10 cellular contexts compared by ENCODE assay signal in genomic region chr18:58544616-58545337, GRCh38.
DNase-seq lines count a peak whose midpoint lies in the region; ATAC-seq lines count a peak whose summit lies in the region.
"Had no signal": no experiment of that assay in that cellular context is flagged by ENCODE, and none has a peak within 500 bp of the region (broad histone marks: within the 10 kb centered on the region; RNA-seq: fewer than 3 reads in every experiment).

No MANE protein-coding gene starts in this region.

- H3K4ac ChIP-seq in mesendoderm (ENCODE audit: low read depth, low read length) = no peak overlapping the region

- peak; percentile 79 for DNase-seq in activated CD4-positive, alpha-beta memory T cell treated with anti-CD3 and anti-CD28 coated beads for 36 hours
- no peak for DNase-seq in activated CD4-positive, alpha-beta memory T cell treated with anti-CD3 and anti-CD28 coated beads, Interleukin-2, amount 10 ng/mL, durations not matched to agents 7 days and 5 days
- no peak for DNase-seq in mesendoderm
- DNase-seq: Karpas-422, T1000 had no signal

- H3K56ac ChIP-seq in mesendoderm (ENCODE audit: low read length) = no peak overlapping the region

- no peak overlapping the region for H4K5ac ChIP-seq in mesendoderm (ENCODE audit: low read length)

- H3K27me3 ChIP-seq in mesendoderm (ENCODE audit: insufficient read depth, low read length, poor library complexity) = no peaks in the 10 kb centered on the region

- peaks cover 91% of the 10 kb centered on the region for H3K4me1 Mint-ChIP-seq in activated CD4-positive, alpha-beta memory T cell treated with anti-CD3 and anti-CD28 coated beads for 36 hours (ENCODE audit: low read depth)
- peaks cover 65% of the 10 kb centered on the region for H3K4me1 Mint-ChIP-seq in activated CD4-positive, alpha-beta memory T cell treated with anti-CD3 and anti-CD28 coated beads, Interleukin-2, amount 10 ng/mL, durations not matched to agents 7 days and 5 days

- no peak overlapping the region for H3K9ac ChIP-seq in mesendoderm (ENCODE audit: low read length)

- no peak overlapping the region for H3K18ac ChIP-seq in mesendoderm (ENCODE audit: low read length)

- no peak overlapping the region for H3K4me3 ChIP-seq in mesendoderm (ENCODE audit: low read length)

- no CpG with 5 or more reads among the region's 5 CpGs for WGBS in mesendoderm (ENCODE audit: extremely low coverage, insufficient coverage, low lambda C conversion rate)

- no peaks in the 10 kb centered on the region for H3K36me3 ChIP-seq in mesendoderm (ENCODE audit: control insufficient read depth, insufficient read depth, low read length)

- no peak overlapping the region for H3K27ac ChIP-seq in mesendoderm (ENCODE audit: low read depth, low read length)

- no peaks in the 10 kb centered on the region for H3K79me1 ChIP-seq in mesendoderm (ENCODE audit: low read length)

- intact Hi-C loops in activated CD4-positive, alpha-beta memory T cell treated with anti-CD3 and anti-CD28 coated beads for 36 hours (cut with micrococcal nuclease) = loop anchor here (1.0 to 5.0 kb wide), 4 partner anchors 9 to 1358 kb away; no protein-coding TSS in a partner anchor

- no peak overlapping the region for H2BK120ac ChIP-seq in mesendoderm (ENCODE audit: low read depth, low read length)

- no peak overlapping the region for H3K23ac ChIP-seq in mesendoderm (ENCODE audit: low read length)

- POLR2A ChIA-PET in activated CD4-positive, alpha-beta memory T cell treated with anti-CD3 and anti-CD28 coated beads for 36 hours (lab: Charles Lee) = interaction anchor here (0.6 to 6.6 kb wide), 11 partner anchors 18 to 127 kb away, joined by 3 to 34 read pairs (median 3); partner anchors contain the start of gene MALT1
- POLR2A ChIA-PET in activated CD4-positive, alpha-beta memory T cell treated with anti-CD3 and anti-CD28 coated beads, Interleukin-2, amount 10 ng/mL, durations not matched to agents 7 days and 5 days (lab: Charles Lee) = no interaction called here

- CTCF ChIA-PET in activated CD4-positive, alpha-beta memory T cell treated with anti-CD3 and anti-CD28 coated beads for 36 hours (lab: Charles Lee) = interaction anchor here (0.9 to 2.8 kb wide), 7 partner anchors 14 to 220 kb away, joined by 3 to 14 read pairs (median 3); partner anchors contain the start of gene MALT1
- CTCF ChIA-PET in activated CD4-positive, alpha-beta memory T cell treated with anti-CD3 and anti-CD28 coated beads, Interleukin-2, amount 10 ng/mL, durations not matched to agents 7 days and 5 days (lab: Charles Lee) = interaction anchor here (0.9 to 6.3 kb wide), 4 partner anchors 15 to 219 kb away, joined by 4 to 32 read pairs (median 10); no protein-coding TSS in a partner anchor

- peak overlapping the region; percentile 79 for H3K27ac Mint-ChIP-seq in activated CD4-positive, alpha-beta memory T cell treated with anti-CD3 and anti-CD28 coated beads for 36 hours
- no peak overlapping the region for H3K27ac Mint-ChIP-seq in activated CD4-positive, alpha-beta memory T cell treated with anti-CD3 and anti-CD28 coated beads, Interleukin-2, amount 10 ng/mL, durations not matched to agents 7 days and 5 days

- ATAC-seq in GM21367 (IDR thresholded peaks at IDR 0.05; ENCODE audit: unreplicated experiment) (peak; percentile 29), HG03520 (IDR thresholded peaks at IDR 0.05; ENCODE audit: unreplicated experiment) (peak; percentile 44), HG02571 (IDR thresholded peaks at IDR 0.05; ENCODE audit: unreplicated experiment) (no peak), HG03108 (IDR thresholded peaks at IDR 0.05; ENCODE audit: unreplicated experiment) (no peak), GM18907 (IDR thresholded peaks at IDR 0.05; ENCODE audit: unreplicated experiment) (no peak)

- H2AK5ac ChIP-seq in mesendoderm (ENCODE audit: low read length) = no peak overlapping the region

- H3K27me3 Mint-ChIP-seq in activated CD4-positive, alpha-beta memory T cell treated with anti-CD3 and anti-CD28 coated beads for 36 hours = no peaks in the 10 kb centered on the region
- H3K27me3 Mint-ChIP-seq in activated CD4-positive, alpha-beta memory T cell treated with anti-CD3 and anti-CD28 coated beads, Interleukin-2, amount 10 ng/mL, durations not matched to agents 7 days and 5 days = peaks cover 30% of the 10 kb centered on the region

- H3K79me2 ChIP-seq in mesendoderm (ENCODE audit: control insufficient read depth, insufficient read depth, low read length) = no peaks in the 10 kb centered on the region

- H4K8ac ChIP-seq in mesendoderm (ENCODE audit: low read depth, low read length) = no peak overlapping the region

- H2BK5ac ChIP-seq in mesendoderm (ENCODE audit: low read length) = peak overlapping the region; percentile 11

- no peaks in the 10 kb centered on the region for H3K36me3 Mint-ChIP-seq in activated CD4-positive, alpha-beta memory T cell treated with anti-CD3 and anti-CD28 coated beads for 36 hours
- H3K36me3 Mint-ChIP-seq in activated CD4-positive, alpha-beta memory T cell treated with anti-CD3 and anti-CD28 coated beads, Interleukin-2, amount 10 ng/mL, durations not matched to agents 7 days and 5 days (ENCODE audit: low read depth) = no peaks in the 10 kb centered on the region

- H3K4me3 Mint-ChIP-seq in activated CD4-positive, alpha-beta memory T cell treated with anti-CD3 and anti-CD28 coated beads for 36 hours = no peak overlapping the region
- H3K4me3 Mint-ChIP-seq in activated CD4-positive, alpha-beta memory T cell treated with anti-CD3 and anti-CD28 coated beads, Interleukin-2, amount 10 ng/mL, durations not matched to agents 7 days and 5 days = no peak overlapping the region

- no peaks in the 10 kb centered on the region for H3K9me3 Mint-ChIP-seq in activated CD4-positive, alpha-beta memory T cell treated with anti-CD3 and anti-CD28 coated beads for 36 hours
- H3K9me3 Mint-ChIP-seq in activated CD4-positive, alpha-beta memory T cell treated with anti-CD3 and anti-CD28 coated beads, Interleukin-2, amount 10 ng/mL, durations not matched to agents 7 days and 5 days = no peaks in the 10 kb centered on the region

- no peak overlapping the region for H2BK15ac ChIP-seq in mesendoderm (replicated peaks; ENCODE audit: low read depth)

- H3K4me2 ChIP-seq in mesendoderm (ENCODE audit: low read length) = no peak overlapping the region

- H3K4me1 ChIP-seq in mesendoderm (ENCODE audit: control insufficient read depth, low read depth, low read length) = peaks cover 18% of the 10 kb centered on the region

Comparison
In these comparisons a context has a peak if more than half of its experiments do, and no peak if none do; other contexts are left out.
1. ATAC-seq: peak in GM21367 (single experiment) and HG03520 (single experiment); none in HG02571 (single experiment), HG03108 (single experiment) and GM18907 (single experiment).